30 cellular contexts compared by ENCODE assay signal in genomic region chr19:4717966-4718701, GRCh38. TPM values are rescaled to one million over a fixed set of nuclear protein-coding genes. Genes with fewer than 3 reads are reported as not detected.
DNase-seq lines count a peak whose midpoint lies in the region; ATAC-seq, FAIRE-seq and TF ChIP-seq lines count a peak whose summit lies in the region.
"Had no signal": no experiment of that assay in that cellular context is flagged by ENCODE, and none has a peak within 500 bp of the region (broad histone marks: within the 10 kb centered on the region; RNA-seq: fewer than 3 reads in every experiment).

No MANE protein-coding gene starts in this region.

- H4K20me1 ChIP-seq in astrocyte (ENCODE audit: insufficient read depth, low read length), result no peaks in the 10 kb centered on the region

- no peak overlapping the region for H3K4me3 Mint-ChIP-seq in astrocyte (ENCODE audit: unreplicated experiment)
- H3K4me3 Mint-ChIP-seq: activated CD8-positive, alpha-beta T cell treated with anti-CD3 and anti-CD28 coated beads for 36 hours; activated naive CD8-positive, alpha-beta T cell treated with anti-CD3 and anti-CD28 coated beads, Interleukin-2, amount 10 ng/mL, durations not matched to agents 7 days and 5 days; GM23338; mesothelial cell of epicardium; naive thymus-derived CD8-positive, alpha-beta T cell; stimulated activated naive CD8-positive, alpha-beta T cell treated with anti-CD3 and anti-CD28 coated beads, Interleukin-15, amount 100 ng/mL, for 72 hours had no signal

- peaks cover 11% of the 10 kb centered on the region for H3K4me1 Mint-ChIP-seq in astrocyte (ENCODE audit: low read depth, unreplicated experiment)

- H3K4me1 ChIP-seq in astrocyte (ENCODE audit: insufficient read depth, low read length) (peaks cover 60% of the 10 kb centered on the region), stomach (peaks cover 42 to 87% (median 75%) of the 10 kb centered on the region in 4 donors)

- H3K9ac ChIP-seq in astrocyte (ENCODE audit: low read length), result peak overlapping the region; percentile 76

- intact Hi-C loops in stomach (cut with DNase I; ENCODE audit: low total_unique reads), result no loop called here

- DNase-seq in DMS53 (lab: John Stamatoyannopoulos, UW) (peak; percentile 50), DMS53 treated with DMSO at 0.1 percent for 48 hours (lab: John Stamatoyannopoulos, UW; ENCODE audit: unreplicated experiment) (no peak), astrocyte (ENCODE audit: low read depth) (no peak), stomach (no peak), NCI-H748 (lab: John Stamatoyannopoulos, UW; ENCODE audit: unreplicated experiment) (no peak), NCI-H1092 treated with DMSO at 0.1 percent for 48 hours (lab: John Stamatoyannopoulos, UW) (no peak)
- DNase-seq: activated CD8-positive, alpha-beta T cell treated with anti-CD3 and anti-CD28 coated beads for 36 hours; activated effector memory CD4-positive, alpha-beta T cell treated with anti-CD3 and anti-CD28 coated beads, Interleukin-2, amount 50 U/mL, for 16 hours; activated naive CD8-positive, alpha-beta T cell treated with anti-CD3 and anti-CD28 coated beads, Interleukin-2, amount 10 ng/mL, durations not matched to agents 7 days and 5 days; activated T-cell treated with anti-CD3 and anti-CD28 coated beads for 4 hours; cerebellar nuclear complex; DMS153; erythroblast; naive thymus-derived CD8-positive, alpha-beta T cell; NCI-H1048; NCI-H1930; NCI-H69; ovary; stimulated activated CD4-positive, alpha-beta T cell treated with anti-CD3 and anti-CD28 coated beads, Interleukin-15, amount 100 ng/mL, for 24 hours; stimulated activated naive CD8-positive, alpha-beta T cell treated with anti-CD3 and anti-CD28 coated beads, Interleukin-15, amount 100 ng/mL, for 72 hours; T-helper 9 cell; tibial artery had no signal

- H3K4me3 ChIP-seq in astrocyte (ENCODE audit: insufficient read depth, low read depth, low read length) (peak overlapping the region; percentile 30), stomach (no peak overlapping the region)
- H3K4me3 ChIP-seq: GM23338, ovary, right atrium auricular region, tibial artery had no signal

- TF ChIP-seq POLR2A in stomach (IDR thresholded peaks at IDR 0.05), result no peak

- FAIRE-seq in astrocyte (lab: Jason Lieb, UNC), result no peak

- peaks cover 17% of the 10 kb centered on the region for H3K36me3 ChIP-seq in astrocyte (ENCODE audit: insufficient read depth, low read length)
- H3K36me3 ChIP-seq in stomach, result peaks cover 42 to 81% (median 80%) of the 10 kb centered on the region in 4 donors
- H3K36me3 ChIP-seq: ovary had no signal

- H3K27me3 ChIP-seq in astrocyte (ENCODE audit: insufficient read depth, low read length) (no peaks in the 10 kb centered on the region), layer of hippocampus (ENCODE audit: control insufficient read depth, insufficient read depth, low read length) (no peaks in the 10 kb centered on the region), stomach (no peaks in the 10 kb centered on the region)
- H3K27me3 ChIP-seq: foreskin keratinocyte, ovary, right atrium auricular region, tibial artery had no signal

- peaks cover 12% of the 10 kb centered on the region for H3K36me3 Mint-ChIP-seq in astrocyte (ENCODE audit: low read depth, unreplicated experiment)

- H3K27me3 Mint-ChIP-seq in astrocyte (ENCODE audit: low read depth, unreplicated experiment), result no peaks in the 10 kb centered on the region
- H3K27me3 Mint-ChIP-seq: activated CD8-positive, alpha-beta T cell treated with anti-CD3 and anti-CD28 coated beads for 36 hours; activated naive CD8-positive, alpha-beta T cell treated with anti-CD3 and anti-CD28 coated beads, Interleukin-2, amount 10 ng/mL, durations not matched to agents 7 days and 5 days; naive thymus-derived CD8-positive, alpha-beta T cell; stimulated activated naive CD8-positive, alpha-beta T cell treated with anti-CD3 and anti-CD28 coated beads, Interleukin-15, amount 100 ng/mL, for 72 hours had no signal

- no peak for TF ChIP-seq EP300 in stomach (IDR thresholded peaks at IDR 0.05)

- H3K27ac ChIP-seq in astrocyte (ENCODE audit: low read depth, low read length) (peak overlapping the region; percentile 94), layer of hippocampus (ENCODE audit: low read depth, low read length) (peak overlapping the region; percentile 1), stomach (peak overlapping the region; percentile 9 to 89 (median 85))
- H3K27ac ChIP-seq: 22Rv1, foreskin keratinocyte, ovary, right atrium auricular region, tibial artery had no signal

- H3K79me2 ChIP-seq in astrocyte (ENCODE audit: insufficient read depth, low read length), result peaks cover 67% of the 10 kb centered on the region

- TF ChIP-seq CTCF in astrocyte (IDR thresholded peaks at IDR 0.05; ENCODE audit: insufficient read depth, low read depth, low read length) (no peak), stomach (IDR thresholded peaks at IDR 0.05) (no peak)

- no peak overlapping the region for H2AFZ ChIP-seq in astrocyte (ENCODE audit: low read depth, low read length)
- H2AFZ ChIP-seq: GM23338 had no signal

- WGBS in stomach, 5 donors, result 77 to 87% (median 82%) methylated on average over 15 of the region's 15 CpGs

- peak overlapping the region; percentile 74 for H3K4me2 ChIP-seq in astrocyte (ENCODE audit: low read length)
- H3K4me2 ChIP-seq: GM23338 had no signal

- no peaks in the 10 kb centered on the region for H3K9me3 ChIP-seq in astrocyte (ENCODE audit: insufficient read depth, low read depth, low read length)
- H3K9me3 ChIP-seq in stomach, result no peaks in the 10 kb centered on the region
- H3K9me3 ChIP-seq: ovary, right atrium auricular region, tibial artery had no signal

- H3K27ac Mint-ChIP-seq in astrocyte (ENCODE audit: unreplicated experiment), result no peak overlapping the region
- H3K27ac Mint-ChIP-seq: activated CD8-positive, alpha-beta T cell treated with anti-CD3 and anti-CD28 coated beads for 36 hours; activated naive CD8-positive, alpha-beta T cell treated with anti-CD3 and anti-CD28 coated beads, Interleukin-2, amount 10 ng/mL, durations not matched to agents 7 days and 5 days; GM23338; naive thymus-derived CD8-positive, alpha-beta T cell had no signal

- no peaks in the 10 kb centered on the region for H3K9me3 Mint-ChIP-seq in astrocyte (ENCODE audit: unreplicated experiment)
- H3K9me3 Mint-ChIP-seq: activated CD8-positive, alpha-beta T cell treated with anti-CD3 and anti-CD28 coated beads for 36 hours; activated naive CD8-positive, alpha-beta T cell treated with anti-CD3 and anti-CD28 coated beads, Interleukin-2, amount 10 ng/mL, durations not matched to agents 7 days and 5 days; GM23338; mesothelial cell of epicardium; naive thymus-derived CD8-positive, alpha-beta T cell; stimulated activated naive CD8-positive, alpha-beta T cell treated with anti-CD3 and anti-CD28 coated beads, Interleukin-15, amount 100 ng/mL, for 72 hours had no signal

- no peak for ATAC-seq in HG03196 (IDR thresholded peaks at IDR 0.05; ENCODE audit: unreplicated experiment)
- ATAC-seq: activated CD4-positive, CD25-positive, alpha-beta regulatory T cell treated with anti-CD3 and anti-CD28 coated beads, Interleukin-2, amount 50 U/mL, for 24 hours; activated CD8-positive, alpha-beta T cell treated with anti-CD3 and anti-CD28 coated beads for 36 hours; foreskin keratinocyte; GM23338; naive thymus-derived CD8-positive, alpha-beta T cell; stimulated activated naive CD8-positive, alpha-beta T cell treated with anti-CD3 and anti-CD28 coated beads, Interleukin-15, amount 100 ng/mL, for 72 hours had no signal

RNA-seq across cellular contexts. Expression of gene DPP9, which starts 5.5 kb away (rescaled TPM):
- total RNA-seq in astrocyte (44.8 and 50.0 TPM in 2 replicates), stomach (100 to 1,000 TPM in 2 of 5 donors, 10 to 100 TPM in 3; 24.6 to 178 (median 82.1) TPM)
- polyA plus RNA-seq in stomach, result 10 to 100 TPM; 18.7 to 30.2 (median 24.6) TPM

RNA-seq across cellular contexts. Expression of gene MYDGF, which starts 48.0 kb away (rescaled TPM):
- 131 and 153 TPM in 2 replicates for total RNA-seq in astrocyte
- 10 to 100 TPM; 41.4 to 77.5 (median 71.3) TPM for total RNA-seq in stomach
- polyA plus RNA-seq in stomach, result 10 to 100 TPM; 66.4 to 86.6 (median 75.3) TPM

Comparison
In these comparisons a context has a peak if more than half of its experiments do, and no peak if none do; other contexts are left out.
1. H3K27ac ChIP-seq: peak in every context shown above with its lines; median percentile 94 in astrocyte; 85 in stomach; 1 in layer of hippocampus.